In the genomic region with DNA sequence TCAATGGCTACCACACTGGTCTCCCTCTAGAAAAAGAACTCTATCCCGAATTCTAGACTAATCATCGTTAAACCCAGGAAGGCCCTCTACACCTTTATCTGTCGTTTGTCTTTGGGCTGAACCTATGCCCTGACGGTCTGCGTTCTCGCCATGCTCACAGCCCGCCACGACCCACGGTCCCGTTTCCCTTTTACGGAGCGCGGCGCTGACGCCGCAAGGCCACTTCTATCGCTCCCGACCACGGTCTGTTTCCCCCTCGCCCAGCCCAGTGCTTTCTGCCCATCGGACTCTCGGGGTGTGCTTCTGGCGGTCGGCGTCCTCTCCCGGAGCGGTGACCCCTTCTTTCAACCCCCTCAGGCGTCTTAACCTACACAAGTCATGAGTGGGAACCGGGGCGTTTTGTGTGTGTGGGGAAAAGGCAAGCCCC, we compare ENCODE assay signal across 1 cellular context.
TF ChIP-seq lines count a peak whose summit lies in the region.

No MANE protein-coding gene starts in this region.

TF ChIP-seq in HepG2, 621 proteins besides CTCF, POLR2A, EP300 and RAD21 (continued from another document and continues in another):
- TF ChIP-seq, protein P1, sequence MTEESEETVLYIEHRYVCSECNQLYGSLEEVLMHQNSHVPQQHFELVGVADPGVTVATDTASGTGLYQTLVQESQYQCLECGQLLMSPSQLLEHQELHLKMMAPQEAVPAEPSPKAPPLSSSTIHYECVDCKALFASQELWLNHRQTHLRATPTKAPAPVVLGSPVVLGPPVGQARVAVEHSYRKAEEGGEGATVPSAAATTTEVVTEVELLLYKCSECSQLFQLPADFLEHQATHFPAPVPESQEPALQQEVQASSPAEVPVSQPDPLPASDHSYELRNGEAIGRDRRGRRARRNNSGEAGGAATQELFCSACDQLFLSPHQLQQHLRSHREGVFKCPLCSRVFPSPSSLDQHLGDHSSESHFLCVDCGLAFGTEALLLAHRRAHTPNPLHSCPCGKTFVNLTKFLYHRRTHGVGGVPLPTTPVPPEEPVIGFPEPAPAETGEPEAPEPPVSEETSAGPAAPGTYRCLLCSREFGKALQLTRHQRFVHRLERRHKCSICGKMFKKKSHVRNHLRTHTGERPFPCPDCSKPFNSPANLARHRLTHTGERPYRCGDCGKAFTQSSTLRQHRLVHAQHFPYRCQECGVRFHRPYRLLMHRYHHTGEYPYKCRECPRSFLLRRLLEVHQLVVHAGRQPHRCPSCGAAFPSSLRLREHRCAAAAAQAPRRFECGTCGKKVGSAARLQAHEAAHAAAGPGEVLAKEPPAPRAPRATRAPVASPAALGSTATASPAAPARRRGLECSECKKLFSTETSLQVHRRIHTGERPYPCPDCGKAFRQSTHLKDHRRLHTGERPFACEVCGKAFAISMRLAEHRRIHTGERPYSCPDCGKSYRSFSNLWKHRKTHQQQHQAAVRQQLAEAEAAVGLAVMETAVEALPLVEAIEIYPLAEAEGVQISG (CRISPR knock-in tag; IDR thresholded peaks at IDR 0.05), result no peak
- no peak for TF ChIP-seq REL (CRISPR knock-in tag; conservative IDR thresholded peaks at IDR 0.05)
- peak; percentile 2; the same call in 1 of the 2 replicates for TF ChIP-seq ZNF777 (CRISPR knock-in tag; IDR thresholded peaks at IDR 0.05)
- TF ChIP-seq ZNF737 (CRISPR knock-in tag; IDR thresholded peaks at IDR 0.05; ENCODE audit: borderline replicate concordance), result no peak
- TF ChIP-seq RBM39 (IDR thresholded peaks at IDR 0.05; ENCODE audit: low read depth, low read length, poor library complexity, severe bottlenecking), result peak; percentile 1
- TF ChIP-seq HMGA1 (CRISPR knock-in tag; conservative IDR thresholded peaks at IDR 0.05), result no peak
- TF ChIP-seq, protein P2, sequence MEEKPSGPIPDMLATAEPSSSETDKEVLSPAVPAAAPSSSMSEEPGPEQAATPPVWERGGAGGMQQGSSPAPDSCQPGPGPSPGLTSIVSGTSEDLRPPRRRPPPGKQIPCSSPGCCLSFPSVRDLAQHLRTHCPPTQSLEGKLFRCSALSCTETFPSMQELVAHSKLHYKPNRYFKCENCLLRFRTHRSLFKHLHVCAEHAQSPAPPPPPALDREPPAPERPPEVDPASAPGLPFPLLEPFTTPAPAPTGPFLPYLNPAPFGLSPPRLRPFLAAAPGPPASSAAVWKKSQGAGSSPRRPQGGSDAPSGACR (CRISPR knock-in tag; IDR thresholded peaks at IDR 0.05), result no peak
- TF ChIP-seq, protein P3, sequence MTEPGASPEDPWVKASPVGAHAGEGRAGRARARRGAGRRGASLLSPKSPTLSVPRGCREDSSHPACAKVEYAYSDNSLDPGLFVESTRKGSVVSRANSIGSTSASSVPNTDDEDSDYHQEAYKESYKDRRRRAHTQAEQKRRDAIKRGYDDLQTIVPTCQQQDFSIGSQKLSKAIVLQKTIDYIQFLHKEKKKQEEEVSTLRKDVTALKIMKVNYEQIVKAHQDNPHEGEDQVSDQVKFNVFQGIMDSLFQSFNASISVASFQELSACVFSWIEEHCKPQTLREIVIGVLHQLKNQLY (CRISPR knock-in tag; IDR thresholded peaks at IDR 0.05), result no peak
- TF ChIP-seq, protein P4, sequence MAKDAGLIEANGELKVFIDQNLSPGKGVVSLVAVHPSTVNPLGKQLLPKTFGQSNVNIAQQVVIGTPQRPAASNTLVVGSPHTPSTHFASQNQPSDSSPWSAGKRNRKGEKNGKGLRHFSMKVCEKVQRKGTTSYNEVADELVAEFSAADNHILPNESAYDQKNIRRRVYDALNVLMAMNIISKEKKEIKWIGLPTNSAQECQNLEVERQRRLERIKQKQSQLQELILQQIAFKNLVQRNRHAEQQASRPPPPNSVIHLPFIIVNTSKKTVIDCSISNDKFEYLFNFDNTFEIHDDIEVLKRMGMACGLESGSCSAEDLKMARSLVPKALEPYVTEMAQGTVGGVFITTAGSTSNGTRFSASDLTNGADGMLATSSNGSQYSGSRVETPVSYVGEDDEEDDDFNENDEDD (CRISPR knock-in tag; IDR thresholded peaks at IDR 0.05; ENCODE audit: borderline replicate concordance), result peak; percentile 38; the same call in 1 of the 2 replicates
- TF ChIP-seq ARHGAP35 (CRISPR knock-in tag; IDR thresholded peaks at IDR 0.05; ENCODE audit: borderline replicate concordance), result no peak
- TF ChIP-seq, protein P5, sequence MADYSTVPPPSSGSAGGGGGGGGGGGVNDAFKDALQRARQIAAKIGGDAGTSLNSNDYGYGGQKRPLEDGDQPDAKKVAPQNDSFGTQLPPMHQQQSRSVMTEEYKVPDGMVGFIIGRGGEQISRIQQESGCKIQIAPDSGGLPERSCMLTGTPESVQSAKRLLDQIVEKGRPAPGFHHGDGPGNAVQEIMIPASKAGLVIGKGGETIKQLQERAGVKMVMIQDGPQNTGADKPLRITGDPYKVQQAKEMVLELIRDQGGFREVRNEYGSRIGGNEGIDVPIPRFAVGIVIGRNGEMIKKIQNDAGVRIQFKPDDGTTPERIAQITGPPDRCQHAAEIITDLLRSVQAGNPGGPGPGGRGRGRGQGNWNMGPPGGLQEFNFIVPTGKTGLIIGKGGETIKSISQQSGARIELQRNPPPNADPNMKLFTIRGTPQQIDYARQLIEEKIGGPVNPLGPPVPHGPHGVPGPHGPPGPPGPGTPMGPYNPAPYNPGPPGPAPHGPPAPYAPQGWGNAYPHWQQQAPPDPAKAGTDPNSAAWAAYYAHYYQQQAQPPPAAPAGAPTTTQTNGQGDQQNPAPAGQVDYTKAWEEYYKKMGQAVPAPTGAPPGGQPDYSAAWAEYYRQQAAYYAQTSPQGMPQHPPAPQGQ (CRISPR knock-in tag; IDR thresholded peaks at IDR 0.05; ENCODE audit: borderline replicate concordance), result no peak
- TF ChIP-seq IKZF4 (CRISPR knock-in tag; IDR thresholded peaks at IDR 0.05; ENCODE audit: borderline replicate concordance, low read depth, not compliant biosample characterization), result no peak
- TF ChIP-seq MAF1 (CRISPR knock-in tag; IDR thresholded peaks at IDR 0.05; ENCODE audit: borderline replicate concordance), result peak; percentile 11; the same call in 1 of the 2 replicates
- TF ChIP-seq ZNF720 (CRISPR knock-in tag; IDR thresholded peaks at IDR 0.05), result no peak
- 0 out of 2 replicates have a peak, but pooled peaks have one; percentile 12 for TF ChIP-seq PAX8 (CRISPR knock-in tag; IDR thresholded peaks at IDR 0.05; ENCODE audit: borderline replicate concordance)
- TF ChIP-seq, protein P6, sequence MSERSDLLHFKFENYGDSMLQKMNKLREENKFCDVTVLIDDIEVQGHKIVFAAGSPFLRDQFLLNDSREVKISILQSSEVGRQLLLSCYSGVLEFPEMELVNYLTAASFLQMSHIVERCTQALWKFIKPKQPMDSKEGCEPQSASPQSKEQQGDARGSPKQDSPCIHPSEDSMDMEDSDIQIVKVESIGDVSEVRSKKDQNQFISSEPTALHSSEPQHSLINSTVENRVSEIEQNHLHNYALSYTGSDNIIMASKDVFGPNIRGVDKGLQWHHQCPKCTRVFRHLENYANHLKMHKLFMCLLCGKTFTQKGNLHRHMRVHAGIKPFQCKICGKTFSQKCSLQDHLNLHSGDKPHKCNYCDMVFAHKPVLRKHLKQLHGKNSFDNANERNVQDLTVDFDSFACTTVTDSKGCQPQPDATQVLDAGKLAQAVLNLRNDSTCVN (CRISPR knock-in tag; IDR thresholded peaks at IDR 0.05; ENCODE audit: borderline replicate concordance), result peak; percentile 59; the same call in 1 of the 2 replicates
- TF ChIP-seq, protein P7, sequence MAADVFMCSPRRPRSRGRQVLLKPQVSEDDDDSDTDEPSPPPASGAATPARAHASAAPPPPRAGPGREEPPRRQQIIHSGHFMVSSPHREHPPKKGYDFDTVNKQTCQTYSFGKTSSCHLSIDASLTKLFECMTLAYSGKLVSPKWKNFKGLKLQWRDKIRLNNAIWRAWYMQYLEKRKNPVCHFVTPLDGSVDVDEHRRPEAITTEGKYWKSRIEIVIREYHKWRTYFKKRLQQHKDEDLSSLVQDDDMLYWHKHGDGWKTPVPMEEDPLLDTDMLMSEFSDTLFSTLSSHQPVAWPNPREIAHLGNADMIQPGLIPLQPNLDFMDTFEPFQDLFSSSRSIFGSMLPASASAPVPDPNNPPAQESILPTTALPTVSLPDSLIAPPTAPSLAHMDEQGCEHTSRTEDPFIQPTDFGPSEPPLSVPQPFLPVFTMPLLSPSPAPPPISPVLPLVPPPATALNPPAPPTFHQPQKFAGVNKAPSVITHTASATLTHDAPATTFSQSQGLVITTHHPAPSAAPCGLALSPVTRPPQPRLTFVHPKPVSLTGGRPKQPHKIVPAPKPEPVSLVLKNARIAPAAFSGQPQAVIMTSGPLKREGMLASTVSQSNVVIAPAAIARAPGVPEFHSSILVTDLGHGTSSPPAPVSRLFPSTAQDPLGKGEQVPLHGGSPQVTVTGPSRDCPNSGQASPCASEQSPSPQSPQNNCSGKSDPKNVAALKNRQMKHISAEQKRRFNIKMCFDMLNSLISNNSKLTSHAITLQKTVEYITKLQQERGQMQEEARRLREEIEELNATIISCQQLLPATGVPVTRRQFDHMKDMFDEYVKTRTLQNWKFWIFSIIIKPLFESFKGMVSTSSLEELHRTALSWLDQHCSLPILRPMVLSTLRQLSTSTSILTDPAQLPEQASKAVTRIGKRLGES (CRISPR knock-in tag; IDR thresholded peaks at IDR 0.05; ENCODE audit: borderline replicate concordance), result no peak
- TF ChIP-seq, protein P8, sequence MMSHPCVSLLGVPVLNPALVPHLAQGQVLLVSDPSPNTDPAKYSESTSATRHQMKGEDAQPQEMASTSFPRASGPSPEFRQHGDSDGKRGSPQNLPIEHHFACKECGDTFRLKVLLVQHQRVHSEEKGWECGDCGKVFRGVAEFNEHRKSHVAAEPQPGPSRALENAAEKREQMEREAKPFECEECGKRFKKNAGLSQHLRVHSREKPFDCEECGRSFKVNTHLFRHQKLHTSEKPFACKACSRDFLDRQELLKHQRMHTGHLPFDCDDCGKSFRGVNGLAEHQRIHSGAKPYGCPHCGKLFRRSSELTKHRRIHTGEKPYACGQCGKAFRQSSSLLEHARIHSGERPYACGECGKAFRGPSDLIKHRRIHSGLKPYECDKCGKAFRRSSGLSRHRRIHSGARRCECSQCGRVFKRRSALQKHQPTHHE (CRISPR knock-in tag; IDR thresholded peaks at IDR 0.05; ENCODE audit: borderline replicate concordance), result no peak
- TF ChIP-seq ZNF205 (CRISPR knock-in tag; IDR thresholded peaks at IDR 0.05), result no peak
- peak; percentile 60 for TF ChIP-seq HNRNPLL (IDR thresholded peaks at IDR 0.05; ENCODE audit: low read depth, low read length, poor library complexity, severe bottlenecking)
- TF ChIP-seq GABPB1 (CRISPR knock-in tag; IDR thresholded peaks at IDR 0.05), result no peak
- no peak for TF ChIP-seq HDAC6 (IDR thresholded peaks at IDR 0.05; ENCODE audit: low read depth, low read length)
- peak; percentile 21; the same call in 1 of the 2 replicates for TF ChIP-seq MTA1 (CRISPR knock-in tag; IDR thresholded peaks at IDR 0.05; ENCODE audit: borderline replicate concordance)
- TF ChIP-seq, protein P9, sequence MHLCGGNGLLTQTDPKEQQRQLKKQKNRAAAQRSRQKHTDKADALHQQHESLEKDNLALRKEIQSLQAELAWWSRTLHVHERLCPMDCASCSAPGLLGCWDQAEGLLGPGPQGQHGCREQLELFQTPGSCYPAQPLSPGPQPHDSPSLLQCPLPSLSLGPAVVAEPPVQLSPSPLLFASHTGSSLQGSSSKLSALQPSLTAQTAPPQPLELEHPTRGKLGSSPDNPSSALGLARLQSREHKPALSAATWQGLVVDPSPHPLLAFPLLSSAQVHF (CRISPR knock-in tag; IDR thresholded peaks at IDR 0.05), result 0 out of 2 replicates have a peak, but pooled peaks have one; percentile 28
- TF ChIP-seq, protein P10, sequence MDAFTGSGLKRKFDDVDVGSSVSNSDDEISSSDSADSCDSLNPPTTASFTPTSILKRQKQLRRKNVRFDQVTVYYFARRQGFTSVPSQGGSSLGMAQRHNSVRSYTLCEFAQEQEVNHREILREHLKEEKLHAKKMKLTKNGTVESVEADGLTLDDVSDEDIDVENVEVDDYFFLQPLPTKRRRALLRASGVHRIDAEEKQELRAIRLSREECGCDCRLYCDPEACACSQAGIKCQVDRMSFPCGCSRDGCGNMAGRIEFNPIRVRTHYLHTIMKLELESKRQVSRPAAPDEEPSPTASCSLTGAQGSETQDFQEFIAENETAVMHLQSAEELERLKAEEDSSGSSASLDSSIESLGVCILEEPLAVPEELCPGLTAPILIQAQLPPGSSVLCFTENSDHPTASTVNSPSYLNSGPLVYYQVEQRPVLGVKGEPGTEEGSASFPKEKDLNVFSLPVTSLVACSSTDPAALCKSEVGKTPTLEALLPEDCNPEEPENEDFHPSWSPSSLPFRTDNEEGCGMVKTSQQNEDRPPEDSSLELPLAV (CRISPR knock-in tag; conservative IDR thresholded peaks at IDR 0.05; ENCODE audit: low read depth), result no peak
- no peak for TF ChIP-seq ZNF672 (CRISPR knock-in tag; IDR thresholded peaks at IDR 0.05)
- no peak for TF ChIP-seq ETV6 (CRISPR knock-in tag; conservative IDR thresholded peaks at IDR 0.05)
- 0 out of 2 replicates have a peak, but pooled peaks have one; percentile 43 for TF ChIP-seq KDM2A (CRISPR knock-in tag; IDR thresholded peaks at IDR 0.05; ENCODE audit: borderline replicate concordance, low read depth)
- TF ChIP-seq POLR2AphosphoS5 (IDR thresholded peaks at IDR 0.05; ENCODE audit: low read depth, low read length), result peak; percentile 15; the same call in 1 of the 2 replicates
- TF ChIP-seq ZNF674 (CRISPR knock-in tag; IDR thresholded peaks at IDR 0.05; ENCODE audit: low read depth), result peak; percentile 6; the same call in 1 of the 2 replicates
- TF ChIP-seq SOX13 (IDR thresholded peaks at IDR 0.05), result no peak
- TF ChIP-seq SOX13 (CRISPR knock-in tag; conservative IDR thresholded peaks at IDR 0.05 in 1 of 2, IDR thresholded peaks at IDR 0.05 in 1 of 2), result no peak
- peak; percentile 7 for TF ChIP-seq AGO1 (IDR thresholded peaks at IDR 0.05; ENCODE audit: low read depth, low read length, poor library complexity, severe bottlenecking)
- TF ChIP-seq, protein P11, sequence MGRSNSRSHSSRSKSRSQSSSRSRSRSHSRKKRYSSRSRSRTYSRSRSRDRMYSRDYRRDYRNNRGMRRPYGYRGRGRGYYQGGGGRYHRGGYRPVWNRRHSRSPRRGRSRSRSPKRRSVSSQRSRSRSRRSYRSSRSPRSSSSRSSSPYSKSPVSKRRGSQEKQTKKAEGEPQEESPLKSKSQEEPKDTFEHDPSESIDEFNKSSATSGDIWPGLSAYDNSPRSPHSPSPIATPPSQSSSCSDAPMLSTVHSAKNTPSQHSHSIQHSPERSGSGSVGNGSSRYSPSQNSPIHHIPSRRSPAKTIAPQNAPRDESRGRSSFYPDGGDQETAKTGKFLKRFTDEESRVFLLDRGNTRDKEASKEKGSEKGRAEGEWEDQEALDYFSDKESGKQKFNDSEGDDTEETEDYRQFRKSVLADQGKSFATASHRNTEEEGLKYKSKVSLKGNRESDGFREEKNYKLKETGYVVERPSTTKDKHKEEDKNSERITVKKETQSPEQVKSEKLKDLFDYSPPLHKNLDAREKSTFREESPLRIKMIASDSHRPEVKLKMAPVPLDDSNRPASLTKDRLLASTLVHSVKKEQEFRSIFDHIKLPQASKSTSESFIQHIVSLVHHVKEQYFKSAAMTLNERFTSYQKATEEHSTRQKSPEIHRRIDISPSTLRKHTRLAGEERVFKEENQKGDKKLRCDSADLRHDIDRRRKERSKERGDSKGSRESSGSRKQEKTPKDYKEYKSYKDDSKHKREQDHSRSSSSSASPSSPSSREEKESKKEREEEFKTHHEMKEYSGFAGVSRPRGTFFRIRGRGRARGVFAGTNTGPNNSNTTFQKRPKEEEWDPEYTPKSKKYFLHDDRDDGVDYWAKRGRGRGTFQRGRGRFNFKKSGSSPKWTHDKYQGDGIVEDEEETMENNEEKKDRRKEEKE (IDR thresholded peaks at IDR 0.05), result no peak
